ENCODE assay signal across 9 cellular contexts in genomic region chr13:108326318-108326717, GRCh38. TPM values are rescaled to one million over a fixed set of nuclear protein-coding genes. Genes with fewer than 3 reads are reported as not detected.
DNase-seq lines count a peak whose midpoint lies in the region; ATAC-seq and TF ChIP-seq lines count a peak whose summit lies in the region.
"Had no signal": no experiment of that assay in that cellular context is flagged by ENCODE, and none has a peak within 500 bp of the region (broad histone marks: within the 10 kb centered on the region; RNA-seq: fewer than 3 reads in every experiment).

No MANE protein-coding gene starts in this region.

- H2BK12ac ChIP-seq in neuronal stem cell (ENCODE audit: low read length) = no peak overlapping the region

- H3K79me1 ChIP-seq in neuronal stem cell (ENCODE audit: low read depth, low read length) = peaks cover 2% of the 10 kb centered on the region

- H3K4ac ChIP-seq in neuronal stem cell (ENCODE audit: low read length) = no peak overlapping the region

- H3K4me3 Mint-ChIP-seq in activated CD4-positive, alpha-beta T cell treated with anti-CD3 and anti-CD28 coated beads, Interleukin-2, amount 10 ng/mL, durations not matched to agents 7 days and 5 days = no peak overlapping the region
- no peak overlapping the region for H3K4me3 Mint-ChIP-seq in HFFc6
- H3K4me3 Mint-ChIP-seq in Calu3 (ENCODE audit: low read depth, unreplicated experiment) = no peak overlapping the region
- no peak overlapping the region for H3K4me3 Mint-ChIP-seq in stimulated activated naive CD8-positive, alpha-beta T cell treated with anti-CD3 and anti-CD28 coated beads, Interleukin-15, amount 100 ng/mL, for 72 hours

- intact Hi-C loops in Calu3 (cut with micrococcal nuclease; ENCODE audit: unreplicated experiment) = no loop called here

- peaks cover 0 to 2% of the 10 kb centered on the region in 2 donors for H3K9me3 ChIP-seq in neuronal stem cell (replicated peaks in 1 of 2; ENCODE audit: control insufficient read depth in 2 of 2, insufficient read depth in 1 of 2, low read depth in 1 of 2, low read length in 2 of 2)

- TF ChIP-seq CTCF in HFFc6 (IDR thresholded peaks at IDR 0.05) (no peak), Calu3 (IDR thresholded peaks at IDR 0.05; ENCODE audit: unreplicated experiment) (no peak)

- H3K27ac ChIP-seq in neuronal stem cell (replicated peaks; ENCODE audit: low read length) = no peak overlapping the region

- H3K18ac ChIP-seq in neuronal stem cell (ENCODE audit: low read length) = no peak overlapping the region

- H2BK15ac ChIP-seq in neuronal stem cell (ENCODE audit: low read length) = no peak overlapping the region

- H3K4me3 ChIP-seq in neuronal stem cell (ENCODE audit: low read length in 2 of 2) = no peak overlapping the region

- peak overlapping the region; percentile 2 for H3K27ac Mint-ChIP-seq in activated CD4-positive, alpha-beta T cell treated with anti-CD3 and anti-CD28 coated beads, Interleukin-2, amount 10 ng/mL, durations not matched to agents 7 days and 5 days
- no peak overlapping the region for H3K27ac Mint-ChIP-seq in HFFc6
- no peak overlapping the region for H3K27ac Mint-ChIP-seq in Calu3 (ENCODE audit: unreplicated experiment)
- no peak overlapping the region for H3K27ac Mint-ChIP-seq in stimulated activated naive CD8-positive, alpha-beta T cell treated with anti-CD3 and anti-CD28 coated beads, Interleukin-15, amount 100 ng/mL, for 72 hours

- POLR2A ChIA-PET in activated CD4-positive, alpha-beta T cell treated with anti-CD3 and anti-CD28 coated beads, Interleukin-2, amount 10 ng/mL, durations not matched to agents 7 days and 5 days (lab: Charles Lee) = no interaction called here

- no peaks in the 10 kb centered on the region for H3K36me3 Mint-ChIP-seq in activated CD4-positive, alpha-beta T cell treated with anti-CD3 and anti-CD28 coated beads, Interleukin-2, amount 10 ng/mL, durations not matched to agents 7 days and 5 days (ENCODE audit: low read depth)
- H3K36me3 Mint-ChIP-seq in HFFc6 (ENCODE audit: low read depth) (no peaks in the 10 kb centered on the region), Calu3 (ENCODE audit: insufficient read depth, unreplicated experiment) (no peaks in the 10 kb centered on the region)

- no peaks in the 10 kb centered on the region for H3K36me3 ChIP-seq in neuronal stem cell (replicated peaks in 1 of 2; ENCODE audit: control insufficient read depth in 2 of 2, insufficient read depth in 2 of 2, low read length in 2 of 2)

- peaks cover 0 to 4% of the 10 kb centered on the region in 2 donors for H3K4me1 ChIP-seq in neuronal stem cell (ENCODE audit: control insufficient read depth in 2 of 2, insufficient read depth in 1 of 2, low read depth in 1 of 2, low read length in 2 of 2)

- H3K4me1 Mint-ChIP-seq in activated CD4-positive, alpha-beta T cell treated with anti-CD3 and anti-CD28 coated beads, Interleukin-2, amount 10 ng/mL, durations not matched to agents 7 days and 5 days = peaks cover 12% of the 10 kb centered on the region
- H3K4me1 Mint-ChIP-seq in HFFc6 (ENCODE audit: low read depth) (no peaks in the 10 kb centered on the region), Calu3 (ENCODE audit: low read depth, unreplicated experiment) (no peaks in the 10 kb centered on the region)
- no peaks in the 10 kb centered on the region for H3K4me1 Mint-ChIP-seq in stimulated activated naive CD8-positive, alpha-beta T cell treated with anti-CD3 and anti-CD28 coated beads, Interleukin-15, amount 100 ng/mL, for 72 hours

- no peak overlapping the region for H4K8ac ChIP-seq in neuronal stem cell (ENCODE audit: low read depth, low read length)

- H3K9ac ChIP-seq in neuronal stem cell (ENCODE audit: low read depth, low read length, poor library complexity) = no peak overlapping the region

- H3K9me3 Mint-ChIP-seq in activated CD4-positive, alpha-beta T cell treated with anti-CD3 and anti-CD28 coated beads, Interleukin-2, amount 10 ng/mL, durations not matched to agents 7 days and 5 days = no peaks in the 10 kb centered on the region
- H3K9me3 Mint-ChIP-seq in HFFc6 (no peaks in the 10 kb centered on the region), Calu3 (ENCODE audit: low read depth, unreplicated experiment) (no peaks in the 10 kb centered on the region)
- H3K9me3 Mint-ChIP-seq in stimulated activated naive CD8-positive, alpha-beta T cell treated with anti-CD3 and anti-CD28 coated beads, Interleukin-15, amount 100 ng/mL, for 72 hours = no peaks in the 10 kb centered on the region

- H2AK5ac ChIP-seq in neuronal stem cell (ENCODE audit: low read depth, low read length) = no peak overlapping the region

- H3K4me2 ChIP-seq in neuronal stem cell (ENCODE audit: insufficient read depth, low read length, poor library complexity, severe bottlenecking) = no peak overlapping the region

- no peak overlapping the region for H2BK120ac ChIP-seq in neuronal stem cell (ENCODE audit: low read depth, low read length)

- DNase-seq in activated CD4-positive, alpha-beta T cell treated with anti-CD3 and anti-CD28 coated beads, Interleukin-2, amount 10 ng/mL, durations not matched to agents 7 days and 5 days = peak; percentile 32
- no peak for DNase-seq in activated CD4-positive, alpha-beta T cell treated with anti-CD3 and anti-CD28 coated beads, Interleukin-2, amount 50 U/mL, for 48 hours
- DNase-seq in NOMO-1 (lab: John Stamatoyannopoulos, UW; ENCODE audit: unreplicated experiment in 2 of 2) (peak; percentile 83 to 86), neuronal stem cell (ENCODE audit: low spot score) (no peak), HFFc6 (no peak), Calu3 (no peak)
- no peak for DNase-seq in stimulated activated naive CD8-positive, alpha-beta T cell treated with anti-CD3 and anti-CD28 coated beads, Interleukin-15, amount 100 ng/mL, for 72 hours

- no peaks in the 10 kb centered on the region for H3K27me3 ChIP-seq in neuronal stem cell (ENCODE audit: control insufficient read depth in 3 of 3, insufficient read depth in 3 of 3, low read depth in 1 of 3, low read length in 3 of 3)

- no CpG with 5 or more reads among the region's 6 CpGs for WGBS in neuronal stem cell (ENCODE audit: extremely low coverage in 2 of 2, insufficient read length in 2 of 2, insufficient replicate concordance in 1 of 2), 2 donors

- peak; percentile 79 for ATAC-seq in HG02938 (IDR thresholded peaks at IDR 0.05; ENCODE audit: unreplicated experiment)
- no peak for ATAC-seq in stimulated activated naive CD8-positive, alpha-beta T cell treated with anti-CD3 and anti-CD28 coated beads, Interleukin-15, amount 100 ng/mL, for 72 hours
- ATAC-seq: Panc1 had no signal

- H2BK5ac ChIP-seq in neuronal stem cell (ENCODE audit: low read length) = no peak overlapping the region

- CTCF ChIA-PET in activated CD4-positive, alpha-beta T cell treated with anti-CD3 and anti-CD28 coated beads, Interleukin-2, amount 10 ng/mL, durations not matched to agents 7 days and 5 days (lab: Charles Lee) = no interaction called here
- CTCF ChIA-PET in Calu3 (lab: Charles Lee) = interaction anchor here (0.7 kb wide), 1 partner anchor 12 kb away, joined by 7 read pairs; no protein-coding TSS in a partner anchor

- H3K14ac ChIP-seq in neuronal stem cell (ENCODE audit: low read length) = no peak overlapping the region

- no TSS peak for BruUV-seq in Calu3 (replicated peaks; lab: Mats Ljungman, UMichigan)

- H2AFZ ChIP-seq in neuronal stem cell (ENCODE audit: low read length) = peak overlapping the region; percentile 62

- no peak overlapping the region for H3K23ac ChIP-seq in neuronal stem cell (ENCODE audit: low read depth, low read length, poor library complexity)

- no peak overlapping the region for H4K91ac ChIP-seq in neuronal stem cell (ENCODE audit: low read depth, low read length, poor library complexity)

- peaks cover 26% of the 10 kb centered on the region for H3K27me3 Mint-ChIP-seq in activated CD4-positive, alpha-beta T cell treated with anti-CD3 and anti-CD28 coated beads, Interleukin-2, amount 10 ng/mL, durations not matched to agents 7 days and 5 days
- peaks cover 3% of the 10 kb centered on the region for H3K27me3 Mint-ChIP-seq in HFFc6 (ENCODE audit: insufficient read depth)
- no peaks in the 10 kb centered on the region for H3K27me3 Mint-ChIP-seq in Calu3 (ENCODE audit: unreplicated experiment)
- H3K27me3 Mint-ChIP-seq in stimulated activated naive CD8-positive, alpha-beta T cell treated with anti-CD3 and anti-CD28 coated beads, Interleukin-15, amount 100 ng/mL, for 72 hours = peaks cover 49% of the 10 kb centered on the region

RNA-seq across cellular contexts. Expression of gene TNFSF13B, which starts 56.8 kb away (rescaled TPM):
- 10 to 100 TPM; 11.7 to 12.7 TPM for total RNA-seq in activated CD4-positive, alpha-beta T cell treated with anti-CD3 and anti-CD28 coated beads, Interleukin-2, amount 10 ng/mL, durations not matched to agents 7 days and 5 days
- polyA plus RNA-seq in neuronal stem cell (2013, experiment 1 of 2) = 0.59 TPM
- 0.62 TPM for polyA plus RNA-seq in neuronal stem cell (2013, experiment 2 of 2)
- total RNA-seq in HFFc6 (2021; fragmentation: NEBNext Ultra II Directional; extraction: Animal tissue kit (Norgen Biotek cat#: 25700)) = under 1 TPM; 0.17 to 0.66 (median 0.25) TPM
- 0.97 and 1.8 TPM in 2 replicates for total RNA-seq in Calu3 (2022)

Comparison
In these comparisons a context has a peak if more than half of its experiments do, and no peak if none do; other contexts are left out.
1. DNase-seq: peak in activated CD4-positive, alpha-beta T cell treated with anti-CD3 and anti-CD28 coated beads, Interleukin-2, amount 10 ng/mL, durations not matched to agents 7 days and 5 days (single experiment) and NOMO-1 (2 of 2); none in activated CD4-positive, alpha-beta T cell treated with anti-CD3 and anti-CD28 coated beads, Interleukin-2, amount 50 U/mL, for 48 hours (0 of 2), neuronal stem cell (single experiment), HFFc6 (single experiment), Calu3 (single experiment) and stimulated activated naive CD8-positive, alpha-beta T cell treated with anti-CD3 and anti-CD28 coated beads, Interleukin-15, amount 100 ng/mL, for 72 hours (0 of 2).